8 cellular contexts compared by ENCODE assay signal in genomic region chr12:42238240-42239140, GRCh38. TPM values are rescaled to one million over a fixed set of nuclear protein-coding genes. Genes with fewer than 3 reads are reported as not detected.
DNase-seq lines count a peak whose midpoint lies in the region; ATAC-seq and TF ChIP-seq lines count a peak whose summit lies in the region.

Gene YAF2, minus strand, starts transcription at chr12:42238248. Its CDS starts 68 bp downstream, at chr12:42238180.

- peak within 1 kb of the TSS; percentile 74 for H3K4me3 ChIP-seq in LNCaP clone FGC (ENCODE audit: low read depth, low read length)
- H3K4me3 ChIP-seq in gastroesophageal sphincter, result peak within 1 kb of the TSS; percentile 82 to 98

- no peak for TF ChIP-seq EP300 in gastroesophageal sphincter (IDR thresholded peaks at IDR 0.05)

- peaks cover 6% of the 10 kb centered on the region for H3K36me3 Mint-ChIP-seq in activated naive CD4-positive, alpha-beta T cell treated with anti-CD3 and anti-CD28 coated beads for 36 hours (ENCODE audit: low read depth)

- H3K9me3 Mint-ChIP-seq in activated naive CD4-positive, alpha-beta T cell treated with anti-CD3 and anti-CD28 coated beads for 36 hours, result no peaks in the 10 kb centered on the region

- peak within 1 kb of the TSS; percentile 83 for H3K27ac Mint-ChIP-seq in activated naive CD4-positive, alpha-beta T cell treated with anti-CD3 and anti-CD28 coated beads for 36 hours

- no peaks in the 10 kb centered on the region for H3K27me3 Mint-ChIP-seq in activated naive CD4-positive, alpha-beta T cell treated with anti-CD3 and anti-CD28 coated beads for 36 hours (ENCODE audit: low read depth)

- no peaks in the 10 kb centered on the region for H3K9me3 ChIP-seq in gastroesophageal sphincter

- CTCF ChIA-PET in activated naive CD4-positive, alpha-beta T cell treated with anti-CD3 and anti-CD28 coated beads for 36 hours (lab: Charles Lee), result interaction anchor here (0.6 to 1.0 kb wide), 2 partner anchors 95 to 121 kb away, joined by 3 to 4 read pairs; no protein-coding TSS in a partner anchor

- H3K4me1 ChIP-seq in gastroesophageal sphincter, result peaks cover 3 to 50% (median 10%) of the 10 kb centered on the region in 3 donors

- H3K27ac ChIP-seq in gastroesophageal sphincter (peak within 1 kb of the TSS; percentile 83 to 98 (median 94)), substantia nigra (ENCODE audit: low read depth, low read length, poor library complexity, severe bottlenecking) (peak within 1 kb of the TSS; percentile 72)

- no peaks in the 10 kb centered on the region for H3K27me3 ChIP-seq in gastroesophageal sphincter

- TF ChIP-seq POLR2A in gastroesophageal sphincter (IDR thresholded peaks at IDR 0.05), result peak; percentile 31 to 50

- WGBS in gastroesophageal sphincter (ENCODE audit: low coverage in 1 of 2), 2 donors, result 50 to 61% methylated on average over 2 to 3 of the region's 69 CpGs

- peaks cover 30% of the 10 kb centered on the region for H3K4me1 Mint-ChIP-seq in activated naive CD4-positive, alpha-beta T cell treated with anti-CD3 and anti-CD28 coated beads for 36 hours (ENCODE audit: low read depth)

- H3K4me3 Mint-ChIP-seq in activated naive CD4-positive, alpha-beta T cell treated with anti-CD3 and anti-CD28 coated beads for 36 hours, result peak within 1 kb of the TSS; percentile 89

- peaks cover 0 to 10% of the 10 kb centered on the region in 2 donors for H3K36me3 ChIP-seq in gastroesophageal sphincter

- TF ChIP-seq CTCF in LNCaP clone FGC (IDR thresholded peaks at IDR 0.05; ENCODE audit: control insufficient read depth, extremely low read depth, insufficient read depth) (no peak), gastroesophageal sphincter (IDR thresholded peaks at IDR 0.05) (peak in 1 of 4 experiments; percentile 18)

- DNase-seq in ELR (ENCODE audit: low read depth) (peak; percentile 92), GOT3 (lab: John Stamatoyannopoulos, UW) (peak; percentile 94), LNCaP clone FGC (ENCODE audit: low read depth) (peak; percentile 50), SK-N-DZ (ENCODE audit: low spot score) (peak; percentile 92), non-pigmented ciliary epithelial cell (ENCODE audit: low read depth) (peak; percentile 42), substantia nigra (lab: John Stamatoyannopoulos, UW) (peak; percentile 51 to 96 (median 83))
- DNase-seq in activated naive CD4-positive, alpha-beta T cell treated with anti-CD3 and anti-CD28 coated beads for 36 hours, result peak; percentile 90

- peak; percentile 97 for ATAC-seq in gastroesophageal sphincter

- intact Hi-C loops in activated naive CD4-positive, alpha-beta T cell treated with anti-CD3 and anti-CD28 coated beads for 36 hours (cut with micrococcal nuclease), result loop anchor here (1.0 to 2.0 kb wide), 7 partner anchors 16 to 1520 kb away; partner anchors contain the start of genes IRAK4, PPHLN1, PUS7L and ZCRB1

RNA-seq across cellular contexts. Expression of gene YAF2, which starts in this region (rescaled TPM):
- 28.0 and 42.0 TPM in 2 replicates for polyA plus RNA-seq in SK-N-DZ (2014; cell fraction: cytosol; rRNA removed)
- 32.6 and 42.8 TPM in 2 replicates for polyA plus RNA-seq in SK-N-DZ (2014; cell fraction: nucleus; rRNA removed)
- 10 to 100 TPM; 28.6 to 34.8 TPM for total RNA-seq in activated naive CD4-positive, alpha-beta T cell treated with anti-CD3 and anti-CD28 coated beads for 36 hours
- 10 to 100 TPM; 16.5 to 42.3 (median 25.3) TPM for total RNA-seq in gastroesophageal sphincter

Comparison
In these comparisons a context has a peak if more than half of its experiments do, and no peak if none do; other contexts are left out.
1. Peak in every context shown above with its lines: DNase-seq, ATAC-seq, H3K4me3 ChIP-seq and H3K27ac ChIP-seq.
2. DNase-seq: peak in every context shown above with its lines; median percentile 94 in GOT3; 92 in ELR; 92 in SK-N-DZ; 90 in activated naive CD4-positive, alpha-beta T cell treated with anti-CD3 and anti-CD28 coated beads for 36 hours; 83 in substantia nigra; 50 in LNCaP clone FGC; 42 in non-pigmented ciliary epithelial cell.